Comparison of ENCODE assay signal across 10 cellular contexts in the genomic region with DNA sequence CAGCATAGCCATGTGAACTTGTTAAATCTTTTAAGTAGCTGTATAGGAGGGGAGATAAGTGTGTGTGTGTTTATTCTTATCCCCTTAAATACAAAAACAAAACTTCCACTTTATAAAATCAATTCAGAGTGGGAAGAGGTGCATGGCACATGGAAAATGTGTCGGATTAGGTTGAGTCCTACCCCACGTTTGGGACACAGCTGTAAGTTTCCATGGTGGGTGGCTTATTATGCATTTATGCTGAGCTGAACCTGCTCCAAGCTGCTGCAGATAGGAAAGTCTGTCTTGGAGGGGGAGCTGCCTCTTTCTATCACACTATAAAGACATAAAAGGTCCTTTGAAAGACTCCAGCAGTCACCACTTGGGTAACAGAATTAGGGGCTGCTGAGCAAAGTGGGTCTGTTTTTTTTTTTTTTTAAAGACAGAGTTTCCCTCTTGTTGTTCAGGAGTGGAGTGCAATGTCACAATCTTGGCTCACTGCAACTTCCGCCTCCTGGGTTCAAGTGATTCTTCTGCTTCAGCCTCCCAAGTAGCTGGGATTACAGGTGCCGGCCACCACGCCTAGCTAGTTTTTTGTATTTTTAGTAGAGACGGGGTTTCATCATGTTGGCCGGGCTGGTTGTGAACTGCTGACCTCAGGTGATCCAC. TPM values are rescaled to one million over a fixed set of nuclear protein-coding genes. Genes with fewer than 3 reads are reported as not detected.
DNase-seq lines count a peak whose midpoint lies in the region; ATAC-seq and TF ChIP-seq lines count a peak whose summit lies in the region.
"Had no signal": no experiment of that assay in that cellular context is flagged by ENCODE, and none has a peak within 500 bp of the region (broad histone marks: within the 10 kb centered on the region; RNA-seq: fewer than 3 reads in every experiment).

No MANE protein-coding gene starts in this region.

- H3K27me3 ChIP-seq in left ventricle myocardium inferior (ENCODE audit: low read depth) (no peaks in the 10 kb centered on the region), vagina (no peaks in the 10 kb centered on the region)

- peak overlapping the region; percentile 100 for H3K27ac Mint-ChIP-seq in endothelial cell (ENCODE audit: unreplicated experiment)

- TF ChIP-seq POLR2A in vagina (IDR thresholded peaks at IDR 0.05) = no peak

- H3K4me3 ChIP-seq in left ventricle myocardium inferior (peak overlapping the region; percentile 48), vagina (peak overlapping the region in 1 of 2 donors; percentile 27), mucosa of descending colon (no peak overlapping the region)

- peaks cover 20% of the 10 kb centered on the region for H3K36me3 Mint-ChIP-seq in endothelial cell (ENCODE audit: low read depth, unreplicated experiment)

- TF ChIP-seq CTCF in left ventricle myocardium inferior (IDR thresholded peaks at IDR 0.05; ENCODE audit: borderline replicate concordance) (no peak), endothelial cell (IDR thresholded peaks at IDR 0.05; ENCODE audit: unreplicated experiment) (no peak), vagina (IDR thresholded peaks at IDR 0.05) (no peak), mucosa of descending colon (IDR thresholded peaks at IDR 0.05) (no peak)

- H3K4me3 Mint-ChIP-seq in endothelial cell (ENCODE audit: unreplicated experiment) = no peak overlapping the region

- H3K27ac ChIP-seq in left ventricle myocardium inferior (replicated peaks) (peak overlapping the region; percentile 95), vagina (peak overlapping the region; percentile 97)

- H3K4me1 ChIP-seq in left ventricle myocardium inferior (peaks cover 100% of the 10 kb centered on the region), vagina (peaks cover 100% of the 10 kb centered on the region), mucosa of descending colon (ENCODE audit: low read depth) (peaks cover 92% of the 10 kb centered on the region)

- intact Hi-C loops in left ventricle myocardium inferior (cut with micrococcal nuclease) = no loop called here
- intact Hi-C loops in Right ventricle myocardium inferior (cut with DNase I) = no loop called here
- intact Hi-C loops in vagina (cut with DNase I) = no loop called here
- intact Hi-C loops in mucosa of descending colon (cut with DNase I, micrococcal nuclease) = no loop called here

- H3K9me3 ChIP-seq in left ventricle myocardium inferior (replicated peaks) (no peaks in the 10 kb centered on the region), vagina (no peaks in the 10 kb centered on the region), mucosa of descending colon (no peaks in the 10 kb centered on the region)

- peaks cover 82% of the 10 kb centered on the region for H3K4me1 Mint-ChIP-seq in endothelial cell (ENCODE audit: unreplicated experiment)

- H3K27me3 Mint-ChIP-seq in endothelial cell (ENCODE audit: unreplicated experiment) = peaks cover 27% of the 10 kb centered on the region

- H3K9me3 Mint-ChIP-seq in endothelial cell (ENCODE audit: unreplicated experiment) = no peaks in the 10 kb centered on the region

- ATAC-seq in Right ventricle myocardium inferior = no peak
- ATAC-seq in mucosa of descending colon = no peak
- ATAC-seq in HG02798 (IDR thresholded peaks at IDR 0.05; ENCODE audit: poor library complexity, unreplicated experiment) = no peak

- no peaks in the 10 kb centered on the region for H3K36me3 ChIP-seq in left ventricle myocardium inferior
- no peaks in the 10 kb centered on the region for H3K36me3 ChIP-seq in vagina
- no peaks in the 10 kb centered on the region for H3K36me3 ChIP-seq in mucosa of descending colon (ENCODE audit: low read depth)

- DNase-seq in left ventricle myocardium inferior = no peak
- DNase-seq in Right ventricle myocardium inferior (ENCODE audit: missing footprints) = no peak
- DNase-seq in endothelial cell (ENCODE audit: low spot score) = no peak
- DNase-seq in occipital lobe (lab: John Stamatoyannopoulos, UW) = peak; percentile 30
- DNase-seq in vagina (ENCODE audit: extremely low spot score in 2 of 2) = no peak
- DNase-seq in mucosa of descending colon = no peak
- DNase-seq in COLO668 (lab: John Stamatoyannopoulos, UW; ENCODE audit: unreplicated experiment) = no peak
- DNase-seq: NCI-H69; stimulated activated CD4-positive, alpha-beta T cell treated with anti-CD3 and anti-CD28 coated beads, Interleukin-15, amount 100 ng/mL, for 24 hours had no signal

RNA-seq across cellular contexts. Expression of a gene that starts 15.2 kb away (rescaled TPM):
- total RNA-seq in left ventricle myocardium inferior (111 TPM), Right ventricle myocardium inferior (145 TPM), endothelial cell (ENCODE audit: unreplicated experiment) (744 TPM), occipital lobe (53.2 TPM), vagina (513 TPM), mucosa of descending colon (1,000 to 10,000 TPM in 2 of 3 donors, 100 to 1,000 TPM in 1; 566 to 1,080 (median 1,014) TPM)

RNA-seq across cellular contexts. Expression of a gene that starts 43.6 kb away (rescaled TPM):
- total RNA-seq in left ventricle myocardium inferior (598 TPM), Right ventricle myocardium inferior (660 TPM), endothelial cell (ENCODE audit: unreplicated experiment) (469 TPM), occipital lobe (149 TPM), vagina (349 TPM), mucosa of descending colon (100 to 1,000 TPM; 338 to 393 (median 350) TPM)

RNA-seq across cellular contexts. Expression of a gene that starts 44.9 kb away (rescaled TPM):
- total RNA-seq in left ventricle myocardium inferior (1.6 TPM), Right ventricle myocardium inferior (3.1 TPM), endothelial cell (ENCODE audit: unreplicated experiment) (7.5 TPM), occipital lobe (0.16 TPM), vagina (47.9 TPM), mucosa of descending colon (10 to 100 TPM in 1 of 3 donors, 1 to 10 TPM in 2; 6.9 to 10.6 (median 7.4) TPM)
